15 cellular contexts compared by ENCODE assay signal in the genomic region with DNA sequence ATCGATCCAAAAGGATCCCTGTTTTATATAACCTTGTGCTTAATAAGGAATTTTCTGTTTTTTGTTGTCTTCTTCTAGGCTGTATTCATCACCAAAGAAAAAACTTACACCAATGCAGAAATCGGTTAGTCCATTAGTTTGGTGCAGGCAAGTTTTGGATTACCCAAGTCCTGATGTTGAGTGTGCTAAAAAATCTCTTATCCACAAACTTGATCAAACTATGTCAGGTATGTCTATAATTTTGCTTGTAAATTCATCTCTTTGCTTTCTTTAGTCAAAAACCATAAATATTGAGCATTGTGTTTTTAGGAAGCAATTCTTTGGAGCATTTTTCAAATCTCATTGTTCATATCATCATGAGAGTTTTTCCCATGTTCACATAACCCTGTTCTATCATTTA.
"Had no signal": no experiment of that assay in that cellular context is flagged by ENCODE, and none has a peak within 500 bp of the region (broad histone marks: within the 10 kb centered on the region; RNA-seq: fewer than 3 reads in every experiment).

No MANE protein-coding gene starts in this region.

- H3K9me3 ChIP-seq: ascending aorta, psoas muscle had no signal

- H3K4me3 Mint-ChIP-seq: nephron had no signal

- DNase-seq: activated CD4-positive, alpha-beta T cell treated with anti-CD3 and anti-CD28 coated beads, Interleukin-2, amount 50 U/mL, for 1 hour; activated CD4-positive, CD25-positive, alpha-beta regulatory T cell; activated gamma-delta T cell treated with Interleukin-2 at 50 U/mL for 16 hours; foreskin melanocyte; head of caudate nucleus; psoas muscle; stimulated activated CD4-positive, alpha-beta T cell treated with anti-CD3 and anti-CD28 coated beads, Interleukin-2, amount 100 ng/mL, for 48 hours; stimulated activated naive CD8-positive, alpha-beta T cell treated with anti-CD3 and anti-CD28 coated beads, Interleukin-15, Interleukin-2, amounts not matched to agents 100 U/mL and 50 U/mL, for 24 hours; T-helper 2 cell had no signal

- H3K36me3 ChIP-seq: ascending aorta had no signal

- FAIRE-seq: bronchial epithelial cell, TTC549 had no signal

- ATAC-seq: left lobe of liver; psoas muscle; sciatic nerve; stimulated activated naive CD8-positive, alpha-beta T cell treated with anti-CD3 and anti-CD28 coated beads, Interleukin-15, Interleukin-2, amounts not matched to agents 100 U/mL and 50 U/mL, for 24 hours had no signal

- H3K27me3 ChIP-seq: ascending aorta had no signal

- H3K4me3 ChIP-seq: ascending aorta, psoas muscle had no signal

- H3K27ac ChIP-seq: ascending aorta, psoas muscle had no signal
